Comparison of ENCODE assay signal across 28 cellular contexts in the genomic region with DNA sequence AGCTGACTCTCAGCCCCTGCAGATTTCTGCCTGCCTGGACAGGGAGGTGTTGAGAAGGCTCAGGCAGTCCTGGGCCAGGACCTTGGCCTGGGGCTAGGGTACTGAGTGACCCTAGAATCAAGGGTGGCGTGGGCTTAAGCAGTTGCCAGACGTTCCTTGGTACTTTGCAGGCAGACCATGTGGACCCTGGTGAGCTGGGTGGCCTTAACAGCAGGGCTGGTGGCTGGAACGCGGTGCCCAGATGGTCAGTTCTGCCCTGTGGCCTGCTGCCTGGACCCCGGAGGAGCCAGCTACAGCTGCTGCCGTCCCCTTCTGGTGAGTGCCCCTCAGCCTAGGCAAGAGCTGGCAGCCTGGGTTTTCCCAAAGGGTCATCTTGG. TPM values are rescaled to one million over a fixed set of nuclear protein-coding genes. Genes with fewer than 3 reads are reported as not detected.
DNase-seq lines count a peak whose midpoint lies in the region; ATAC-seq and TF ChIP-seq lines count a peak whose summit lies in the region.
"Had no signal": no experiment of that assay in that cellular context is flagged by ENCODE, and none has a peak within 500 bp of the region (broad histone marks: within the 10 kb centered on the region; RNA-seq: fewer than 3 reads in every experiment).

No MANE protein-coding gene starts in this region.

- ATAC-seq in HG02798 (IDR thresholded peaks at IDR 0.05; ENCODE audit: poor library complexity, unreplicated experiment) (no peak), GM18867 (IDR thresholded peaks at IDR 0.05; ENCODE audit: unreplicated experiment) (no peak)
- ATAC-seq: naive thymus-derived CD4-positive, alpha-beta T cell; upper lobe of right lung had no signal

- 66% methylated on average over 2 of the region's 6 CpGs; no CpG with 5 or more reads in 1 of the 2 donors for WGBS in esophagus squamous epithelium, 2 donors

- peaks cover 4% of the 10 kb centered on the region for H3K27me3 Mint-ChIP-seq in type B pancreatic cell

- H2AFZ ChIP-seq in OCI-LY7 (ENCODE audit: low read length) = no peak overlapping the region
- H2AFZ ChIP-seq: parathyroid adenoma had no signal

- peaks cover 24% of the 10 kb centered on the region; the same call in 1 of the 2 replicates for H3K79me2 ChIP-seq in OCI-LY7 (ENCODE audit: insufficient read depth, low read depth, low read length)

- CTCF ChIA-PET in OCI-LY7 (lab: Charles Lee; ENCODE audit: unreplicated experiment) = no interaction called here

- POLR2A ChIA-PET in OCI-LY7 (lab: Charles Lee) = interaction anchor here (1.2 kb wide), 1 partner anchor 125 kb away, joined by 3 read pairs; no protein-coding TSS in a partner anchor

- H4K20me1 ChIP-seq in OCI-LY7 (ENCODE audit: insufficient read depth, low read length) = no peaks in the 10 kb centered on the region

- H3K27ac ChIP-seq in OCI-LY7 (ENCODE audit: low read depth, low read length, poor library complexity, severe bottlenecking) (peak overlapping the region; percentile 90), esophagus squamous epithelium (peak overlapping the region; percentile 96 to 100 (median 98))
- H3K27ac ChIP-seq: ascending aorta, coronary artery, left ventricle myocardium inferior, parathyroid adenoma, right atrium auricular region, upper lobe of right lung had no signal

- no peaks in the 10 kb centered on the region for H3K9me2 ChIP-seq in OCI-LY7 (ENCODE audit: insufficient read depth, low read length)
- H3K9me2 ChIP-seq: SK-N-SH had no signal

- H3K27ac Mint-ChIP-seq in type B pancreatic cell = no peak overlapping the region
- H3K27ac Mint-ChIP-seq: endodermal cell; mesothelial cell of epicardium; naive thymus-derived CD4-positive, alpha-beta T cell had no signal

- peaks cover 4% of the 10 kb centered on the region for H3K36me3 Mint-ChIP-seq in type B pancreatic cell
- H3K36me3 Mint-ChIP-seq: CD4-positive, CD25-positive, alpha-beta regulatory T cell had no signal

- H3K9me3 Mint-ChIP-seq in type B pancreatic cell = no peaks in the 10 kb centered on the region
- H3K9me3 Mint-ChIP-seq: activated naive CD8-positive, alpha-beta T cell treated with anti-CD3 and anti-CD28 coated beads for 36 hours; endodermal cell; mesothelial cell of epicardium; naive thymus-derived CD4-positive, alpha-beta T cell had no signal

- H3K4me1 ChIP-seq in OCI-LY7 (ENCODE audit: insufficient read depth, low read length, poor library complexity, severe bottlenecking) = peaks cover 61% of the 10 kb centered on the region
- peaks cover 32 to 70% (median 34%) of the 10 kb centered on the region in 3 donors for H3K4me1 ChIP-seq in esophagus squamous epithelium

- H3K4me3 ChIP-seq in OCI-LY7 (ENCODE audit: low read depth, low read length, poor library complexity, severe bottlenecking) (peak overlapping the region; percentile 91), esophagus squamous epithelium (peak overlapping the region in 1 of 4 donors; percentile 10)
- H3K4me3 ChIP-seq: ascending aorta, coronary artery, left ventricle myocardium inferior, MG63, right atrium auricular region, upper lobe of right lung had no signal

- peak overlapping the region; percentile 97 for H3K4me2 ChIP-seq in OCI-LY7 (ENCODE audit: low read length)
- H3K4me2 ChIP-seq: SK-N-SH had no signal

- no peaks in the 10 kb centered on the region for H3K9me3 ChIP-seq in OCI-LY7 (ENCODE audit: low read length)
- H3K9me3 ChIP-seq in esophagus squamous epithelium = no peaks in the 10 kb centered on the region
- H3K9me3 ChIP-seq: ascending aorta, left ventricle myocardium inferior, MG63, right atrium auricular region, SK-N-SH, upper lobe of right lung had no signal

- peaks cover 16% of the 10 kb centered on the region for H3K4me1 Mint-ChIP-seq in type B pancreatic cell (ENCODE audit: unreplicated experiment)

- 0 out of 3 replicates have a peak, but pooled peaks have one; percentile 5 for TF ChIP-seq CTCF in GM12872 (IDR thresholded peaks at IDR 0.05; ENCODE audit: insufficient read depth, low read depth, low read length)
- TF ChIP-seq CTCF in OCI-LY7 (conservative IDR thresholded peaks at IDR 0.05; ENCODE audit: low read length) = no peak
- TF ChIP-seq CTCF in esophagus squamous epithelium (IDR thresholded peaks at IDR 0.05) = no peak
- no peak for TF ChIP-seq CTCF in type B pancreatic cell (conservative IDR thresholded peaks at IDR 0.05)

- no peaks in the 10 kb centered on the region for H3K27me3 ChIP-seq in esophagus squamous epithelium
- H3K27me3 ChIP-seq: ascending aorta, MG63, right atrium auricular region, upper lobe of right lung had no signal

- TF ChIP-seq POLR2A in esophagus squamous epithelium (IDR thresholded peaks at IDR 0.05) = no peak

- H3K4me3 Mint-ChIP-seq in type B pancreatic cell = peak overlapping the region; percentile 57
- H3K4me3 Mint-ChIP-seq: activated naive CD8-positive, alpha-beta T cell treated with anti-CD3 and anti-CD28 coated beads for 36 hours; endodermal cell; mesothelial cell of epicardium; naive thymus-derived CD4-positive, alpha-beta T cell had no signal

- DNase-seq in OCI-LY7 (ENCODE audit: low spot score) (no peak), esophagus squamous epithelium (lab: John Stamatoyannopoulos, UW) (no peak), type B pancreatic cell (ENCODE audit: extremely low spot score, unreplicated experiment) (no peak)
- DNase-seq in stimulated activated CD4-positive, alpha-beta T cell treated with anti-CD3 and anti-CD28 coated beads, Interleukin-2, amount 100 ng/mL, for 48 hours = no peak
- DNase-seq: activated CD4-positive, alpha-beta T cell treated with anti-CD3 and anti-CD28 coated beads for 4 hours; activated CD8-positive, alpha-beta memory T cell treated with anti-CD3 and anti-CD28 coated beads for 24 hours; activated effector memory CD4-positive, alpha-beta T cell treated with Interleukin-2 at 50 U/mL for 16 hours; activated naive CD8-positive, alpha-beta T cell treated with anti-CD3 and anti-CD28 coated beads for 36 hours; CD4-positive, CD25-positive, alpha-beta regulatory T cell; endodermal cell; left ventricle myocardium inferior; MG63; naive thymus-derived CD4-positive, alpha-beta T cell; NCI-H1417; NCI-H2081 treated with DMSO at 0.1 percent for 48 hours; NCI-H774; SK-N-SH; upper lobe of right lung had no signal

- intact Hi-C loops in OCI-LY7 (cut with micrococcal nuclease; ENCODE audit: unreplicated experiment) (loop anchor here (1.0 to 5.0 kb wide), 3 partner anchors 23 to 277 kb away; a partner anchor contains a TSS), esophagus squamous epithelium (cut with DNase I) (no loop called here)

- no TSS peak for BruUV-seq in OCI-LY7 (replicated peaks; lab: Mats Ljungman, UMichigan)

- peaks cover 46% of the 10 kb centered on the region for H3K36me3 ChIP-seq in OCI-LY7 (ENCODE audit: insufficient read depth, low read length)
- H3K36me3 ChIP-seq in esophagus squamous epithelium = peaks cover 32 to 53% (median 35%) of the 10 kb centered on the region in 3 donors

RNA-seq across cellular contexts. Expression of a gene that starts 3.9 kb away (rescaled TPM):
- 185 and 203 TPM in 2 replicates for total RNA-seq in OCI-LY7 (2014; rRNA removed; shearing (Covaris generic))
- total RNA-seq in OCI-LY7 (2022) = 228 and 247 TPM in 2 replicates
- 1,000 to 10,000 TPM in 1 of 4 donors, 100 to 1,000 TPM in 3; 428 to 1,204 (median 642) TPM for total RNA-seq in esophagus squamous epithelium
- total RNA-seq in type B pancreatic cell (ENCODE audit: low replicate concordance) = 183 and 236 TPM in 2 replicates

RNA-seq across cellular contexts. Expression of a gene that starts 14.7 kb away (rescaled TPM):
- total RNA-seq in OCI-LY7 (2014; rRNA removed; shearing (Covaris generic)) = 3.4 and 8.8 TPM in 2 replicates
- total RNA-seq in OCI-LY7 (2022) (4.2 and 4.6 TPM in 2 replicates), esophagus squamous epithelium (10 to 100 TPM in 1 of 4 donors, 1 to 10 TPM in 2, under 1 TPM in 1; 0.35 to 17.4 (median 3.2) TPM), type B pancreatic cell (ENCODE audit: low replicate concordance) (13.3 and 34.7 TPM in 2 replicates)

RNA-seq across cellular contexts. Expression of a gene that starts 24.4 kb away (rescaled TPM):
- total RNA-seq in OCI-LY7 (2014; rRNA removed; shearing (Covaris generic)) = 135 and 156 TPM in 2 replicates
- 142 and 159 TPM in 2 replicates for total RNA-seq in OCI-LY7 (2022)
- total RNA-seq in esophagus squamous epithelium = 100 to 1,000 TPM in 2 of 4 donors, 10 to 100 TPM in 2; 93.2 to 148 (median 107) TPM
- total RNA-seq in type B pancreatic cell (ENCODE audit: low replicate concordance) = 137 and 169 TPM in 2 replicates

RNA-seq across cellular contexts. Expression of a gene that starts 40.5 kb away (rescaled TPM):
- total RNA-seq in OCI-LY7 (2014; rRNA removed; shearing (Covaris generic)) = 0.44 and 0.57 TPM in 2 replicates
- 0.46 and 0.63 TPM in 2 replicates for total RNA-seq in OCI-LY7 (2022)
- under 1 TPM in 3 of 4 donors, not detected in 1; 0.26 to 0.76 (median 0.70) TPM for total RNA-seq in esophagus squamous epithelium
- 0.69 and 8.8 TPM in 2 replicates for total RNA-seq in type B pancreatic cell (ENCODE audit: low replicate concordance)
- total RNA-seq: ascending aorta, HT-29 had no signal

RNA-seq across cellular contexts. Expression of a gene that starts 40.6 kb away (rescaled TPM):
- 0.09 TPM in 1 of 2 replicates, not detected in the other for total RNA-seq in OCI-LY7 (2014; rRNA removed; shearing (Covaris generic))
- 0.24 TPM in 1 of 2 replicates, not detected in the other for total RNA-seq in OCI-LY7 (2022)
- 1 to 10 TPM in 2 of 4 donors, under 1 TPM in 2; 0.23 to 1.1 (median 0.81) TPM for total RNA-seq in esophagus squamous epithelium
- total RNA-seq in type B pancreatic cell (ENCODE audit: low replicate concordance) = 10.3 and 12.3 TPM in 2 replicates
- total RNA-seq: ascending aorta, H4 had no signal
